Comparison of ENCODE assay signal across 23 cellular contexts in genomic region chr11:110474578-110474977, GRCh38.
"Had no signal": no experiment of that assay in that cellular context is flagged by ENCODE, and none has a peak within 500 bp of the region (broad histone marks: within the 10 kb centered on the region; RNA-seq: fewer than 3 reads in every experiment).

No MANE protein-coding gene starts in this region.

- ATAC-seq: activated T-helper 17 cell treated with anti-CD3 and anti-CD28 coated beads, Interleukin-2, amount 50 U/mL, for 72 hours; body of pancreas had no signal

- H3K27ac ChIP-seq: ascending aorta, body of pancreas, Peyer's patch, RWPE1, SJSA1 had no signal

- DNase-seq: activated B cell treated with CpG ODN at 0.5 μM for 24 hours; activated CD4-positive, alpha-beta memory T cell treated with anti-CD3 and anti-CD28 coated beads, Interleukin-2, amount 10 ng/mL, durations not matched to agents 7 days and 5 days; activated CD4-positive, alpha-beta T cell treated with anti-CD3 and anti-CD28 coated beads, Interleukin-2, amount 50 U/mL, for 1 hour; activated gamma-delta T cell; activated naive CD4-positive, alpha-beta T cell treated with anti-CD3 and anti-CD28 coated beads for 36 hours; activated T-cell treated with anti-CD3 and anti-CD28 coated beads for 4 hours; activated T-cell treated with anti-CD3 and anti-CD28 coated beads, Interleukin-2, amount 50 U/mL, for 48 hours; amniotic stem cell; body of pancreas; central memory CD4-positive, alpha-beta T cell; Karpas-422; MM.1S; NCI-H1105; NCI-H1436; NCI-H1694 treated with DMSO at 0.1 percent for 48 hours; NCI-H2029 treated with DMSO at 0.1 percent for 48 hours; NCI-H446; Peyer's patch; SHP77 had no signal
